In the genomic region with DNA sequence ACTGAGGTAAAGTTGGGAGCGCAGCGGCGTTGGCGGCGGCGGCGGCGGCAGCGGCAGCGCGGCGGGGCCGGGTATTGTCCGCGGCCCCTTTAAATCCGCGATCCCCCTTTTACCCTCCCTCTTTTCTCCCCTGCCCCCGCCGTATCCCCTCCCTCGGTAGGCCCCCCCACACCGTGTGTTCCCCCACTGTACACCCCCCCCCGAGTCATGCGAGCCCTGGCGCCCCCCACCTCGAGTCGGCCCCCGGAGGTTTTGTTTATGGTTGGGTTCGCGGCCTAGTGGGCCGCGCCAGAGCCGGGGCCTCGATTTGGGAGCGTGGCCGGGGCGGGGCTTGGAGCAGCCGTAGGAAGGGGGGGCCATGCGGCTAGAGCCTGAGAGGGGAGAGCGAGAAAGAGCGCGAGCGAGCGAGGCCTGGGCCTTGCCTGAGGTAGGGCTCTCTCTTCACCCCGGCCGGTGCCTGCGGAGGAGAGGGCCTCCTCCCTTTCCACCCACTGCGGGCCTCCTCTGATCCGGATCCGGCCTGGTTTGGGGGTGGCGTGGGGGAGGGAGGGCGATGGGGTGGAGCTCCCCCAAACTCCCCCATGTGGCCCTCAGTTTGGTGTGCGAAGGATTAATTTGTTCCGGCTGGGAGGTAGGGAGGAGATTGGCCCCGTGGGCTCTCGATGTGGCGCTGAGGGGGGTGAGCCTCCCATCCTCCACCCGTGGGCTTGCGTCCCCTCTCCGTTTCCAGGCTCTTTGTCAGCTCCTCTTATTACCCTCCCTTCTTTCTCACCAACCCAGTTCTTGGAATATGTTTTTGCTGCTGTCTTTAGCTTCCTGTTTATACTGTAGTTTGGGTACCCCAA, we compare ENCODE assay signal across 8 cellular contexts. TPM values are rescaled to one million over a fixed set of nuclear protein-coding genes. Genes with fewer than 3 reads are reported as not detected.
DNase-seq lines count a peak whose midpoint lies in the region; ATAC-seq, FAIRE-seq and TF ChIP-seq lines count a peak whose summit lies in the region.

No MANE protein-coding gene starts in this region.

- BruUV-seq in mammary epithelial cell (replicated peaks; lab: Mats Ljungman, UMichigan): no TSS peak

- DNase-seq in CD14-positive monocyte (ENCODE audit: low spot score) (peak; percentile 63), mammary epithelial cell (peak; percentile 44), keratinocyte (ENCODE audit: low read depth, low spot score) (no peak), NCI-H1694 (lab: John Stamatoyannopoulos, UW) (no peak)
- peak; percentile 43 to 55 for DNase-seq in stimulated activated CD4-positive, alpha-beta T cell treated with anti-CD3 and anti-CD28 coated beads, Interleukin-15, amount 100 ng/mL, for 48 hours (ENCODE audit: low read depth in 2 of 2)

- H3K9me1 ChIP-seq in keratinocyte (ENCODE audit: control insufficient read depth, extremely low read depth, insufficient read depth, low read length): peaks cover 3% of the 10 kb centered on the region

- CTCF ChIA-PET in mammary epithelial cell (lab: Charles Lee; ENCODE audit: low non-redundant PET): interaction anchor here (0.5 to 0.6 kb wide), 2 partner anchors 26 to 51 kb away, joined by 3 to 4 read pairs; no protein-coding TSS in a partner anchor

- ATAC-seq in GM19351 (IDR thresholded peaks at IDR 0.05; ENCODE audit: unreplicated experiment): peak; percentile 24

- in situ Hi-C loops in mammary epithelial cell (cut with MboI; ENCODE audit: low sequenced_read_pairs in 2 of 2): no loop called here

- H3K27me3 ChIP-seq in mammary epithelial cell (ENCODE audit: insufficient read depth, low read length): no peaks in the 10 kb centered on the region
- no peaks in the 10 kb centered on the region for H3K27me3 ChIP-seq in keratinocyte (ENCODE audit: control insufficient read depth, extremely low read depth, insufficient read depth, low read length)

- H4K20me1 ChIP-seq in mammary epithelial cell (ENCODE audit: insufficient read depth, low read length) (peaks cover 2% of the 10 kb centered on the region), keratinocyte (ENCODE audit: control insufficient read depth, extremely low read depth, insufficient read depth, low read length) (peaks cover 7% of the 10 kb centered on the region)

- H3K36me3 ChIP-seq in mammary epithelial cell (ENCODE audit: insufficient read depth, low read length) (peaks cover 10% of the 10 kb centered on the region), keratinocyte (ENCODE audit: control insufficient read depth in 2 of 2, extremely low read depth in 1 of 2, insufficient read depth in 2 of 2, low read length in 2 of 2) (peaks cover 4 to 25% of the 10 kb centered on the region in 2 experiments)

- peaks cover 0 to 5% (median 1%) of the 10 kb centered on the region in 3 donors for H3K27me3 Mint-ChIP-seq in CD14-positive monocyte (ENCODE audit: low read depth in 3 of 3)
- no peaks in the 10 kb centered on the region for H3K27me3 Mint-ChIP-seq in IgD-negative memory B cell

- peak overlapping the region; percentile 86 for H3K4me2 ChIP-seq in mammary epithelial cell (ENCODE audit: insufficient read depth, low read depth, low read length)
- peak overlapping the region; percentile 75 for H3K4me2 ChIP-seq in keratinocyte (ENCODE audit: control insufficient read depth, extremely low read depth, insufficient read depth, low read depth, low read length)

- intact Hi-C loops in CD14-positive monocyte (cut with micrococcal nuclease) (loop anchor here in 1 of 2 donors (5.0 kb wide), 3 partner anchors 39 to 336 kb away; partner anchors contain the start of genes HAX1 and UBE2Q1), mammary epithelial cell (cut with micrococcal nuclease) (loop anchor here (1.0 to 5.0 kb wide), 3 partner anchors 22 to 751 kb away; partner anchors contain the start of genes CKS1B and SHC1)

- TF ChIP-seq CTCF in CD14-positive monocyte (IDR thresholded peaks at IDR 0.05): no peak
- TF ChIP-seq CTCF in WI38 (IDR thresholded peaks at IDR 0.05; ENCODE audit: low read depth, low read length): no peak
- no peak for TF ChIP-seq CTCF in mammary epithelial cell (conservative IDR thresholded peaks at IDR 0.05 in 1 of 2, IDR thresholded peaks at IDR 0.05 in 1 of 2; ENCODE audit: extremely low read depth in 1 of 2, insufficient read depth in 1 of 2, low read depth in 1 of 2, low read length in 2 of 2)
- TF ChIP-seq CTCF in keratinocyte (optimal IDR thresholded peaks at IDR 0.05 in 1 of 3, IDR thresholded peaks at IDR 0.05 in 1 of 3, conservative IDR thresholded peaks at IDR 0.05 in 1 of 3; ENCODE audit: extremely low read depth in 1 of 3, insufficient read depth in 2 of 3, low read length in 3 of 3): no peak

- H3K79me2 ChIP-seq in mammary epithelial cell (ENCODE audit: insufficient read depth, low read length) (peaks cover 96% of the 10 kb centered on the region), keratinocyte (ENCODE audit: control insufficient read depth, insufficient read depth, low read length) (peaks cover 92% of the 10 kb centered on the region)

- H3K9me3 ChIP-seq in mammary epithelial cell (replicated peaks; ENCODE audit: insufficient read depth, low read length): no peaks in the 10 kb centered on the region
- H3K9me3 ChIP-seq in keratinocyte (ENCODE audit: control insufficient read depth, low read depth, low read length): no peaks in the 10 kb centered on the region

- H3K4me1 Mint-ChIP-seq in CD14-positive monocyte: peaks cover 48% of the 10 kb centered on the region
- peaks cover 32 to 55% (median 48%) of the 10 kb centered on the region in 3 donors for H3K4me1 Mint-ChIP-seq in IgD-negative memory B cell

- H3K27ac Mint-ChIP-seq in CD14-positive monocyte (peak overlapping the region; percentile 92 to 100 (median 99)), IgD-negative memory B cell (peak overlapping the region; percentile 90 to 100 (median 93))

- H2AFZ ChIP-seq in mammary epithelial cell (ENCODE audit: low read depth, low read length) (peak overlapping the region; percentile 65), keratinocyte (ENCODE audit: control insufficient read depth, low read length) (no peak overlapping the region)

- dilution Hi-C loops in mammary epithelial cell (cut with HindIII; ENCODE audit: low sequenced_read_pairs): no loop called here
- dilution Hi-C loops in keratinocyte (cut with MboI; ENCODE audit: extremely low pct_ligation_motif_present, low sequenced_read_pairs): no loop called here

- peak overlapping the region; percentile 80 for H3K4me3 ChIP-seq in WI38 (ENCODE audit: low read depth, low read length)
- H3K4me3 ChIP-seq in mammary epithelial cell (replicated peaks in 1 of 3; ENCODE audit: insufficient read depth in 1 of 3, low read depth in 2 of 3, low read length in 3 of 3): peak overlapping the region; percentile 80 to 86 (median 83)
- H3K4me3 ChIP-seq in keratinocyte (ENCODE audit: control insufficient read depth in 2 of 3, extremely low read depth in 1 of 3, insufficient read depth in 2 of 3, low read depth in 1 of 3, low read length in 3 of 3): peak overlapping the region; percentile 91 to 99 (median 94)

- H3K4me1 ChIP-seq in mammary epithelial cell (ENCODE audit: insufficient read depth, low read length) (peaks cover 19% of the 10 kb centered on the region), keratinocyte (ENCODE audit: control insufficient read depth, extremely low read depth, insufficient read depth, low read length) (peaks cover 16% of the 10 kb centered on the region)

- peaks cover 30 to 45% of the 10 kb centered on the region in 2 donors for H3K36me3 Mint-ChIP-seq in CD14-positive monocyte
- peaks cover 1% of the 10 kb centered on the region for H3K36me3 Mint-ChIP-seq in IgD-negative memory B cell

- H3K4me3 Mint-ChIP-seq in CD14-positive monocyte (peak overlapping the region; percentile 82 to 96), IgD-negative memory B cell (peak overlapping the region; percentile 84 to 99 (median 96))

- FAIRE-seq in keratinocyte (lab: Jason Lieb, UNC): no peak

- H3K9ac ChIP-seq in mammary epithelial cell (ENCODE audit: insufficient read depth, low read length) (peak overlapping the region; percentile 92), keratinocyte (ENCODE audit: control insufficient read depth, extremely low read depth, insufficient read depth, low read length) (peak overlapping the region; percentile 97)

- H3K27ac ChIP-seq in mammary epithelial cell (ENCODE audit: insufficient read depth, low read depth, low read length) (peak overlapping the region; percentile 85), keratinocyte (ENCODE audit: control insufficient read depth, insufficient read depth, low read length) (peak overlapping the region; percentile 88)

- H3K9me3 Mint-ChIP-seq in CD14-positive monocyte (no peaks in the 10 kb centered on the region), IgD-negative memory B cell (peaks cover 0 to 1% (median 0%) of the 10 kb centered on the region in 3 donors)

- WGBS in mammary epithelial cell (ENCODE audit: low coverage, missing lambda C conversion rate): 0% methylated on average over 2 of the region's 59 CpGs

RNA-seq across cellular contexts. Expression of gene UBAP2L, which starts 0.4 kb away (rescaled TPM):
- polyA plus RNA-seq in CD14-positive monocyte (10 to 100 TPM; 40.1 to 46.8 TPM), IgD-negative memory B cell (60.6 TPM), mammary epithelial cell (147 TPM), keratinocyte (118 to 198 TPM (median 161 TPM) in 3 replicates)
- 100 to 1,000 TPM in 1 of 2 donors, 10 to 100 TPM in 1; 63.7 to 168 TPM for total RNA-seq in mammary epithelial cell
- polyA minus RNA-seq in mammary epithelial cell (161 TPM), keratinocyte (153 to 254 TPM (median 249 TPM) in 3 replicates)
- 98.4 TPM for polyA plus RNA-seq in keratinocyte (2011; ENCODE audit: low read depth)
- 116 and 149 TPM in 2 replicates for polyA plus RNA-seq in keratinocyte (2011; cell fraction: cytosol; rRNA removed)
- 300 and 368 TPM in 2 replicates for polyA plus RNA-seq in keratinocyte (2011; cell fraction: nucleus; rRNA removed)
- 57.6 and 157 TPM in 2 replicates for polyA plus RNA-seq in keratinocyte (2012; ENCODE audit: low replicate concordance)
- 54.1 TPM for polyA minus RNA-seq in keratinocyte (2011; cell fraction: cytosol; rRNA and poly(A)+ RNA removed)
- 99.2 and 179 TPM in 2 replicates for polyA minus RNA-seq in keratinocyte (2011; cell fraction: nucleus; rRNA and poly(A)+ RNA removed)

RNA-seq across cellular contexts. Expression of gene CFAP141, which starts 15.1 kb away (rescaled TPM):
- polyA plus RNA-seq in CD14-positive monocyte (not detected), IgD-negative memory B cell (not detected), mammary epithelial cell (not detected), keratinocyte (not detected in 3 replicates)
- not detected for total RNA-seq in mammary epithelial cell
- polyA minus RNA-seq in mammary epithelial cell (not detected), keratinocyte (not detected in 3 replicates)
- polyA plus RNA-seq in keratinocyte (2011; ENCODE audit: low read depth): not detected
- not detected in 2 replicates for polyA plus RNA-seq in keratinocyte (2011; cell fraction: cytosol; rRNA removed)
- not detected in 2 replicates for polyA plus RNA-seq in keratinocyte (2011; cell fraction: nucleus; rRNA removed)
- polyA plus RNA-seq in keratinocyte (2012; ENCODE audit: low replicate concordance): 0.72 TPM in 1 of 2 replicates, not detected in the other
- not detected for polyA minus RNA-seq in keratinocyte (2011; cell fraction: cytosol; rRNA and poly(A)+ RNA removed)
- polyA minus RNA-seq in keratinocyte (2011; cell fraction: nucleus; rRNA and poly(A)+ RNA removed): not detected in 2 replicates

RNA-seq across cellular contexts. Expression of gene TPM3, which starts 29.3 kb away (rescaled TPM):
- polyA plus RNA-seq in CD14-positive monocyte (1,000 to 10,000 TPM; 1,153 to 1,159 TPM), IgD-negative memory B cell (878 TPM), mammary epithelial cell (440 TPM), keratinocyte (294 to 691 TPM (median 585 TPM) in 3 replicates)
- total RNA-seq in mammary epithelial cell: 100 to 1,000 TPM; 330 to 550 TPM
- polyA minus RNA-seq in mammary epithelial cell (266 TPM), keratinocyte (115 to 186 TPM (median 125 TPM) in 3 replicates)
- polyA plus RNA-seq in keratinocyte (2011; ENCODE audit: low read depth): 505 TPM
- polyA plus RNA-seq in keratinocyte (2011; cell fraction: cytosol; rRNA removed): 461 and 513 TPM in 2 replicates
- 239 and 349 TPM in 2 replicates for polyA plus RNA-seq in keratinocyte (2011; cell fraction: nucleus; rRNA removed)
- polyA plus RNA-seq in keratinocyte (2012; ENCODE audit: low replicate concordance): 187 and 523 TPM in 2 replicates
- polyA minus RNA-seq in keratinocyte (2011; cell fraction: cytosol; rRNA and poly(A)+ RNA removed): 160 TPM
- 40.6 and 66.8 TPM in 2 replicates for polyA minus RNA-seq in keratinocyte (2011; cell fraction: nucleus; rRNA and poly(A)+ RNA removed)

RNA-seq across cellular contexts. Expression of gene HAX1, which starts 51.2 kb away (rescaled TPM):
- polyA plus RNA-seq in CD14-positive monocyte (10 to 100 TPM; 91.7 to 94.9 TPM), IgD-negative memory B cell (119 TPM), mammary epithelial cell (114 TPM), keratinocyte (90.8 to 126 TPM (median 110 TPM) in 3 replicates)
- 100 to 1,000 TPM; 135 to 174 TPM for total RNA-seq in mammary epithelial cell
- polyA minus RNA-seq in mammary epithelial cell (99.8 TPM), keratinocyte (74.5 to 90.2 TPM (median 82.7 TPM) in 3 replicates)
- polyA plus RNA-seq in keratinocyte (2011; ENCODE audit: low read depth): 53.3 TPM
- polyA plus RNA-seq in keratinocyte (2011; cell fraction: cytosol; rRNA removed): 92.3 and 97.5 TPM in 2 replicates
- 68.6 and 69.0 TPM in 2 replicates for polyA plus RNA-seq in keratinocyte (2011; cell fraction: nucleus; rRNA removed)
- 87.2 and 113 TPM in 2 replicates for polyA plus RNA-seq in keratinocyte (2012; ENCODE audit: low replicate concordance)
- polyA minus RNA-seq in keratinocyte (2011; cell fraction: cytosol; rRNA and poly(A)+ RNA removed): 34.9 TPM
- 12.8 and 15.8 TPM in 2 replicates for polyA minus RNA-seq in keratinocyte (2011; cell fraction: nucleus; rRNA and poly(A)+ RNA removed)

Comparison
In these comparisons a context has a peak if more than half of its experiments do, and no peak if none do; other contexts are left out.
1. DNase-seq: peak in CD14-positive monocyte (single experiment), mammary epithelial cell (single experiment) and stimulated activated CD4-positive, alpha-beta T cell treated with anti-CD3 and anti-CD28 coated beads, Interleukin-15, amount 100 ng/mL, for 48 hours (2 of 2); none in keratinocyte (single experiment) and NCI-H1694 (single experiment).
2. Peak in every context shown above with its lines, with median percentiles within 50 percentile points of each other: H3K4me3 ChIP-seq.